In the genomic region with DNA sequence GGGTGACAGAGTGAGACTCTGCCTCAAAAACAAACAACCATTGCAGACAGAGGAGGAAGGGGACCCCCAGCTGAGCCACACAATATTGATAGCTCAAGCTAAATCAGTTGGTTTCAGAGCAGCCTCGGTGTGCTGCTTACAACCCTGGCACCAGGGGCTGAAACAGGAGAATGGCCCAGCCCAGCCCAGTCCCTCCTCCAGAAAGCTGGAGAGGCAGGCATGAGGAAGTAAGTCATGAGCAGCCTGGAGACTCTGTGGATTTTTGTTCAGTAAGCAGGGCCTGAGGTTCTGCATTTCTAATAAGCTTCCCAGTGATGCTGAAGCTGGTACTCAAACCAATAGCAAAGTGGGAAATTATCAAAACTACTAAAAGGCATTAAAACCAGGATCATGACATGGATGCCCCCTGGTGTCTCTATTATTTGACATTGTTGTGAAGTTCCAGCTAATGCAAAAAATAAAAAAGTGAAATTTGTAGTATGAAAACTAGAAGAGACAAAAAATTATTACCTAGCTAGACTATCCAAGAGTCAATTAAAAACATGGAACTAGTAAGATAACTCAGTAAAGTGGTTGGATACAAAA, we compare ENCODE assay signal across 31 cellular contexts. TPM values are rescaled to one million over a fixed set of nuclear protein-coding genes. Genes with fewer than 3 reads are reported as not detected.
DNase-seq lines count a peak whose midpoint lies in the region; ATAC-seq and TF ChIP-seq lines count a peak whose summit lies in the region.
"Had no signal": no experiment of that assay in that cellular context is flagged by ENCODE, and none has a peak within 500 bp of the region (broad histone marks: within the 10 kb centered on the region; RNA-seq: fewer than 3 reads in every experiment).

No MANE protein-coding gene starts in this region.

- H3K4me1 ChIP-seq in HEK293 (ENCODE audit: control insufficient read depth, insufficient read depth, low read length) (no peaks in the 10 kb centered on the region), left lung (no peaks in the 10 kb centered on the region), left ventricle myocardium inferior (no peaks in the 10 kb centered on the region)
- H3K4me1 ChIP-seq: heart right ventricle, parathyroid adenoma had no signal

- H3K36me3 ChIP-seq in HEK293 (ENCODE audit: control insufficient read depth in 2 of 2, insufficient read depth in 1 of 2, low read length in 2 of 2), result no peaks in the 10 kb centered on the region
- H3K36me3 ChIP-seq in left lung, result no peaks in the 10 kb centered on the region
- no peaks in the 10 kb centered on the region for H3K36me3 ChIP-seq in left ventricle myocardium inferior
- H3K36me3 ChIP-seq: heart right ventricle had no signal

- TF ChIP-seq CTCF in HEK293 (tag by site-specific recombination; IDR thresholded peaks at IDR 0.05), result no peak
- TF ChIP-seq CTCF in left lung (IDR thresholded peaks at IDR 0.05), result no peak
- TF ChIP-seq CTCF in left ventricle myocardium inferior (IDR thresholded peaks at IDR 0.05; ENCODE audit: borderline replicate concordance), result no peak

- H3K4me3 ChIP-seq in HEK293 (ENCODE audit: low read depth, low read length) (no peak overlapping the region), left lung (no peak overlapping the region), left ventricle myocardium inferior (no peak overlapping the region)
- H3K4me3 ChIP-seq: BLaER1 treated with 17β-estradiol and CSF1 and Interleukin-3, amounts not matched to agents 10 nM and 100 nM; heart right ventricle had no signal

- CTCF ChIA-PET in HEK293 (lab: Yijun Ruan, JAX), result interaction anchor here (0.6 to 1.5 kb wide), 4 partner anchors 32 to 609 kb away, joined by 3 to 4 read pairs (median 3); no protein-coding TSS in a partner anchor

- no peak overlapping the region for H3K27ac ChIP-seq in HEK293 (ENCODE audit: extremely low read depth, low read depth, low read length)
- no peak overlapping the region for H3K27ac ChIP-seq in left lung
- no peak overlapping the region for H3K27ac ChIP-seq in left ventricle myocardium inferior (replicated peaks)
- no peak overlapping the region for H3K27ac ChIP-seq in caudate nucleus (ENCODE audit: low read depth, low read length)
- H3K27ac ChIP-seq: BLaER1 treated with 17β-estradiol and CSF1 and Interleukin-3, amounts not matched to agents 10 nM and 100 nM; heart right ventricle; parathyroid adenoma had no signal

- intact Hi-C loops in left lung (cut with DNase I), result no loop called here
- intact Hi-C loops in left ventricle myocardium inferior (cut with micrococcal nuclease), result no loop called here

- H3K9me3 ChIP-seq in HEK293 (ENCODE audit: control insufficient read depth, insufficient read depth, low read depth, low read length) (no peaks in the 10 kb centered on the region), left lung (peaks cover 0 to 13% of the 10 kb centered on the region in 2 donors), left ventricle myocardium inferior (replicated peaks) (peaks cover 19% of the 10 kb centered on the region)

- DNase-seq in CD1c-positive myeloid dendritic cell (ENCODE audit: extremely low spot score) (peak; percentile 59), RPMI7951 (ENCODE audit: low read depth) (peak; percentile 10), left lung (no peak), left ventricle myocardium inferior (no peak), NK-92 (lab: John Stamatoyannopoulos, UW; ENCODE audit: unreplicated experiment) (no peak), caudate nucleus (lab: John Stamatoyannopoulos, UW) (no peak)
- DNase-seq: activated B cell treated with CpG ODN at 0.5 μM for 24 hours; activated CD4-positive, alpha-beta T cell treated with anti-CD3 and anti-CD28 coated beads, Interleukin-2, amount 50 U/mL, for 48 hours; activated CD8-positive, alpha-beta memory T cell treated with anti-CD3 and anti-CD28 coated beads, Interleukin-2, amount 50 U/mL, for 4 hours; activated naive CD8-positive, alpha-beta T cell treated with anti-CD3 and anti-CD28 coated beads for 36 hours; Calu3; H7; heart right ventricle; midbrain; MM.1S; natural killer cell; NCI-H1436; NCI-H510A treated with DMSO at 0.1 percent for 48 hours; right cardiac atrium; RPMI8226; SK-N-SH; stimulated activated CD4-positive, alpha-beta T cell treated with anti-CD3 and anti-CD28 coated beads, Interleukin-4, amount 100 ng/mL, for 1 hour had no signal

- ATAC-seq in left lung, result peak; percentile 75
- ATAC-seq: heart right ventricle; natural killer cell; stimulated activated memory B cell treated with anti-CD40 and anti-IgM and Interleukin-4, amounts not matched to agents 10 μg/mL and 1 μg/mL and 100 μg/mL, for 72 hours had no signal

- POLR2A ChIA-PET in HEK293 (lab: Yijun Ruan, JAX), result interaction anchor here (0.6 kb wide), 1 partner anchor 195 kb away, joined by 4 read pairs; no protein-coding TSS in a partner anchor

- H3K27me3 ChIP-seq in left lung (peaks cover 15 to 22% of the 10 kb centered on the region in 2 donors), left ventricle myocardium inferior (ENCODE audit: low read depth) (peaks cover 24% of the 10 kb centered on the region)
- H3K27me3 ChIP-seq: BLaER1 treated with 17β-estradiol and CSF1 and Interleukin-3, amounts not matched to agents 10 nM and 100 nM had no signal

TF ChIP-seq in HEK293, 187 proteins besides CTCF, POLR2A, EP300 and RAD21:
- TF ChIP-seq GLIS1 (tag by site-specific recombination; IDR thresholded peaks at IDR 0.05), result peak; percentile 16; the same call in 1 of the 2 replicates
- TF ChIP-seq, protein P1, sequence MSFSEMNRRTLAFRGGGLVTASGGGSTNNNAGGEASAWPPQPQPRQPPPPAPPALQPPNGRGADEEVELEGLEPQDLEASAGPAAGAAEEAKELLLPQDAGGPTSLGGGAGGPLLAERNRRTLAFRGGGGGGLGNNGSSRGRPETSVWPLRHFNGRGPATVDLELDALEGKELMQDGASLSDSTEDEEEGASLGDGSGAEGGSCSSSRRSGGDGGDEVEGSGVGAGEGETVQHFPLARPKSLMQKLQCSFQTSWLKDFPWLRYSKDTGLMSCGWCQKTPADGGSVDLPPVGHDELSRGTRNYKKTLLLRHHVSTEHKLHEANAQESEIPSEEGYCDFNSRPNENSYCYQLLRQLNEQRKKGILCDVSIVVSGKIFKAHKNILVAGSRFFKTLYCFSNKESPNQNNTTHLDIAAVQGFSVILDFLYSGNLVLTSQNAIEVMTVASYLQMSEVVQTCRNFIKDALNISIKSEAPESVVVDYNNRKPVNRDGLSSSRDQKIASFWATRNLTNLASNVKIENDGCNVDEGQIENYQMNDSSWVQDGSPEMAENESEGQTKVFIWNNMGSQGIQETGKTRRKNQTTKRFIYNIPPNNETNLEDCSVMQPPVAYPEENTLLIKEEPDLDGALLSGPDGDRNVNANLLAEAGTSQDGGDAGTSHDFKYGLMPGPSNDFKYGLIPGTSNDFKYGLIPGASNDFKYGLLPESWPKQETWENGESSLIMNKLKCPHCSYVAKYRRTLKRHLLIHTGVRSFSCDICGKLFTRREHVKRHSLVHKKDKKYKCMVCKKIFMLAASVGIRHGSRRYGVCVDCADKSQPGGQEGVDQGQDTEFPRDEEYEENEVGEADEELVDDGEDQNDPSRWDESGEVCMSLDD (tag by site-specific recombination; IDR thresholded peaks at IDR 0.05), result no peak
- TF ChIP-seq KLF9 (tag by site-specific recombination; IDR thresholded peaks at IDR 0.05; ENCODE audit: low read depth), result no peak

RNA-seq across cellular contexts. Expression of a gene that starts 14.2 kb away (rescaled TPM):
- total RNA-seq in RPMI7951 (2014; rRNA removed; shearing (Covaris generic)), result not detected in 2 replicates
- 1 to 10 TPM; 2.1 to 3.6 TPM for total RNA-seq in left lung
- total RNA-seq in left ventricle myocardium inferior, result not detected
- total RNA-seq: activated B cell treated with CpG ODN at 0.5 μM for 24 hours; activated naive CD8-positive, alpha-beta T cell treated with anti-CD3 and anti-CD28 coated beads for 36 hours; activated T-helper 2 cell treated with anti-CD3 and anti-CD28 coated beads, Interferon-gamma antibody, Interleukin-2, Interleukin-4, amounts not matched to agents 10 μg/mL and 5 μg/mL and 100 μg/mL, durations not matched to agents 14 hours and 24 hours and 36 hours; astrocyte; Calu3; Daoy; dermis microvascular lymphatic vessel endothelial cell; heart right ventricle; lower leg skin; natural killer cell; right cardiac atrium had no signal

RNA-seq across cellular contexts. Expression of a gene that starts 28.4 kb away (rescaled TPM):
- total RNA-seq in RPMI7951 (2014; rRNA removed; shearing (Covaris generic)), result 18.5 and 19.6 TPM in 2 replicates
- total RNA-seq in left lung (10 to 100 TPM; 24.2 to 25.9 TPM), left ventricle myocardium inferior (23.0 TPM)

RNA-seq across cellular contexts. Expression of a gene that starts 56.8 kb away (rescaled TPM):
- total RNA-seq in RPMI7951 (2014; rRNA removed; shearing (Covaris generic)), result 12.5 and 14.9 TPM in 2 replicates
- total RNA-seq in left lung (10 to 100 TPM; 20.3 to 32.6 TPM), left ventricle myocardium inferior (19.3 TPM)

Comparison
In these comparisons a context has a peak if more than half of its experiments do, and no peak if none do; other contexts are left out.
1. DNase-seq: peak in CD1c-positive myeloid dendritic cell (single experiment) and RPMI7951 (single experiment); none in left lung (0 of 2), left ventricle myocardium inferior (single experiment), NK-92 (single experiment) and caudate nucleus (0 of 61).